1 cellular context compared by ENCODE assay signal in the genomic region with DNA sequence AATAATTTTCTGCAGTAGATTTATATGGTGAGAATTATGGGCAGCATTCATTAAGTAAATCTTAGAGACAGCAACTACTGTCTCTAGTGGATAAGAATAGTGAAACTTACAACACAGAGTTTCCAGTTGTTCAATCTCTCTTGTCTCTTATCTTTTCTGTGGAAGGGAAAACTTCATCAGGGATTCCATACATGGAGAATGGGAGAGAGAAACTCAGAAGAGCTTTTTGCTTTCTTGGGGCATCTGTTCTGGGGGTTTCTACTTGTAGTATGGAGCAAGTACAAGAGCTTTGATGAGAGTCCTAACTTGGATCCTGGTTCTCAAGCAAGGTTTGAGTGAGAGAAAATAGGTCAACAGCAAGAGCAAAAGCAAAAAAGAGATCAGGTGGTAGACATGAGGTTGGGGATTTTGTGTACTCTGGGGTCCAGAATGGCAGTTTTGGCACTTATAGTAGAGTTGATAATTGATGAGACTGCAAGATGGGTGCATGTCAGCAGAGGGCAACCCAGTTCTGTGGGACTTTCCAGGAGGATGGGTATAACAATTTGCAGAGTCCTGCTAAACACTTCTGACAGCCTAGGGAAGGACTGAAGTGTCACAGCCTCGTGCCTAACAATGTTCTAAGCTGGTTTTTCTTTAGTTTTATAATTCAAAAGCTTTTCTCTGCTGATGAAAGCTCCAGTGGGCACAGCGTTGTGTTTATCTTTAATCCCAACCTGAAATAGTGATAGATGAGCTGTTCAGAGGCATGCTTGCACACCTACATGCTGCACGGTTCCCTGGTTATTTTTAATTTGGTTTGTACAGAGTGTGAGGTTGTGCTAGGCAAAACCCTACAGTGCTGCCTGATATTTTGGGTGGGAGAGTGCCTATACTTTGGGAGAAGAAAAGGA.
TF ChIP-seq lines count a peak whose summit lies in the region.

No MANE protein-coding gene starts in this region.

TF ChIP-seq in H1, 55 proteins besides CTCF, POLR2A, EP300 and RAD21 (continued from another document):
- TF ChIP-seq CREB1 (IDR thresholded peaks at IDR 0.05): no peak
- TF ChIP-seq, protein P1, sequence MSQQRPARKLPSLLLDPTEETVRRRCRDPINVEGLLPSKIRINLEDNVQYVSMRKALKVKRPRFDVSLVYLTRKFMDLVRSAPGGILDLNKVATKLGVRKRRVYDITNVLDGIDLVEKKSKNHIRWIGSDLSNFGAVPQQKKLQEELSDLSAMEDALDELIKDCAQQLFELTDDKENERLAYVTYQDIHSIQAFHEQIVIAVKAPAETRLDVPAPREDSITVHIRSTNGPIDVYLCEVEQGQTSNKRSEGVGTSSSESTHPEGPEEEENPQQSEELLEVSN (IDR thresholded peaks at IDR 0.05): no peak
- no peak for TF ChIP-seq RXRA (IDR thresholded peaks at IDR 0.05; ENCODE audit: insufficient read depth, low read depth, low read length)
- no peak for TF ChIP-seq RFX5 (IDR thresholded peaks at IDR 0.05; ENCODE audit: borderline replicate concordance, low read depth, low read length)
